8 cellular contexts compared by ENCODE assay signal in genomic region chr11:46845740-46846509, GRCh38. TPM values are rescaled to one million over a fixed set of nuclear protein-coding genes. Genes with fewer than 3 reads are reported as not detected.
DNase-seq lines count a peak whose midpoint lies in the region; ATAC-seq and TF ChIP-seq lines count a peak whose summit lies in the region.

CKAP5 (minus strand) TSS chr11:46846280; CDS start chr11:46821231, 25,049 bp downstream.

- no peaks in the 10 kb centered on the region for H3K36me3 ChIP-seq in GM06990 (ENCODE audit: control insufficient read depth, insufficient read depth, low read length)

- H3K27ac Mint-ChIP-seq in activated naive CD4-positive, alpha-beta T cell treated with anti-CD3 and anti-CD28 coated beads, Interleukin-2, amount 50 U/mL, for 24 hours = peak within 1 kb of the TSS; percentile 97

- no peaks in the 10 kb centered on the region for H3K27me3 Mint-ChIP-seq in activated naive CD4-positive, alpha-beta T cell treated with anti-CD3 and anti-CD28 coated beads, Interleukin-2, amount 50 U/mL, for 24 hours

- TF ChIP-seq CTCF in GM06990 (IDR thresholded peaks at IDR 0.05; ENCODE audit: insufficient read depth, low read length, poor library complexity, severe bottlenecking) (no peak), HFF-Myc (IDR thresholded peaks at IDR 0.05; ENCODE audit: low read depth, low read length, missing control alignments) (no peak)

- no peaks in the 10 kb centered on the region for H3K36me3 Mint-ChIP-seq in activated naive CD4-positive, alpha-beta T cell treated with anti-CD3 and anti-CD28 coated beads, Interleukin-2, amount 50 U/mL, for 24 hours

- H3K4me3 ChIP-seq in GM06990 (replicated peaks; ENCODE audit: low read depth, low read length) (peak within 1 kb of the TSS; percentile 68), HFF-Myc (replicated peaks; ENCODE audit: low read depth, low read length) (peak within 1 kb of the TSS; percentile 94)

- H3K9me3 Mint-ChIP-seq in activated naive CD4-positive, alpha-beta T cell treated with anti-CD3 and anti-CD28 coated beads, Interleukin-2, amount 50 U/mL, for 24 hours = no peaks in the 10 kb centered on the region

- DNase-seq in GM06990 (ENCODE audit: extremely low read depth, insufficient read length) = peak; percentile 90
- DNase-seq in HFF-Myc (ENCODE audit: extremely low read depth, low read depth) = peak; percentile 67
- peak; percentile 94 for DNase-seq in NAMALWA (ENCODE audit: low spot score)
- peak; percentile 34 for DNase-seq in glomerular endothelial cell (ENCODE audit: extremely low read depth, low read depth, low spot score)
- peak; percentile 32 to 95 (median 86) for DNase-seq in nucleus accumbens (lab: John Stamatoyannopoulos, UW)
- peak; percentile 96 for DNase-seq in superior temporal gyrus (ENCODE audit: extremely low spot score)

- ATAC-seq in SK-N-SH treated with all-trans-retinoic acid at 6 μM for 48 hours = peak; percentile 98

- peaks cover 44% of the 10 kb centered on the region for H3K4me1 Mint-ChIP-seq in activated naive CD4-positive, alpha-beta T cell treated with anti-CD3 and anti-CD28 coated beads, Interleukin-2, amount 50 U/mL, for 24 hours

- H3K4me3 Mint-ChIP-seq in activated naive CD4-positive, alpha-beta T cell treated with anti-CD3 and anti-CD28 coated beads, Interleukin-2, amount 50 U/mL, for 24 hours = peak within 1 kb of the TSS; percentile 97

- H3K27me3 ChIP-seq in GM06990 (replicated peaks; ENCODE audit: control insufficient read depth, insufficient read depth, low read length) = no peaks in the 10 kb centered on the region

TF ChIP-seq in SK-N-SH treated with all-trans-retinoic acid at 6 μM for 48 hours, 23 proteins besides CTCF, POLR2A, EP300 and RAD21:
- TF ChIP-seq ZNF8 (CRISPR knock-in tag; IDR thresholded peaks at IDR 0.05) = no peak
- TF ChIP-seq TOX (CRISPR knock-in tag; IDR thresholded peaks at IDR 0.05; ENCODE audit: borderline replicate concordance) = no peak
- peak; percentile 25; the same call in 1 of the 2 replicates for TF ChIP-seq TSHZ2 (CRISPR knock-in tag; IDR thresholded peaks at IDR 0.05)
- TF ChIP-seq ZNF70 (CRISPR knock-in tag; IDR thresholded peaks at IDR 0.05) = no peak
- TF ChIP-seq GLIS3 (CRISPR knock-in tag; IDR thresholded peaks at IDR 0.05) = no peak

RNA-seq across cellular contexts. Expression of gene CKAP5, which starts in this region (rescaled TPM):
- 49.1 and 60.0 TPM in 2 replicates for total RNA-seq in glomerular endothelial cell

Comparison
In these comparisons a context has a peak if more than half of its experiments do, and no peak if none do; other contexts are left out.
1. Peak in every context shown above with its lines: DNase-seq, ATAC-seq and H3K4me3 ChIP-seq.
2. DNase-seq: peak in every context shown above with its lines; median percentile 96 in superior temporal gyrus; 94 in NAMALWA; 90 in GM06990; 86 in nucleus accumbens; 67 in HFF-Myc; 34 in glomerular endothelial cell.